2 cellular contexts compared by ENCODE assay signal in genomic region chr6:100446115-100446921, GRCh38.
TF ChIP-seq lines count a peak whose summit lies in the region.

No MANE protein-coding gene starts in this region.

TF ChIP-seq in GM23338, 12 proteins besides CTCF, POLR2A, EP300 and RAD21:
- TF ChIP-seq EZH2phosphoT487 (IDR thresholded peaks at IDR 0.05; ENCODE audit: unreplicated experiment) (peak; percentile 35), POLR2AphosphoS5 (IDR thresholded peaks at IDR 0.05; ENCODE audit: low read depth) (no peak)
TF ChIP-seq in GM23338: peak in this region for 1.

TF ChIP-seq in HepG2, 621 proteins besides CTCF, POLR2A, EP300 and RAD21:
- TF ChIP-seq KDM3A (CRISPR knock-in tag; IDR thresholded peaks at IDR 0.05; ENCODE audit: low read depth) (no peak), MBNL3 (CRISPR knock-in tag; conservative IDR thresholded peaks at IDR 0.05) (no peak), MED8 (CRISPR knock-in tag; IDR thresholded peaks at IDR 0.05; ENCODE audit: insufficient replicate concordance) (no peak), ZFX (CRISPR knock-in tag; IDR thresholded peaks at IDR 0.05; ENCODE audit: low read depth) (no peak)
